ENCODE assay signal across 1 cellular context in the genomic region with DNA sequence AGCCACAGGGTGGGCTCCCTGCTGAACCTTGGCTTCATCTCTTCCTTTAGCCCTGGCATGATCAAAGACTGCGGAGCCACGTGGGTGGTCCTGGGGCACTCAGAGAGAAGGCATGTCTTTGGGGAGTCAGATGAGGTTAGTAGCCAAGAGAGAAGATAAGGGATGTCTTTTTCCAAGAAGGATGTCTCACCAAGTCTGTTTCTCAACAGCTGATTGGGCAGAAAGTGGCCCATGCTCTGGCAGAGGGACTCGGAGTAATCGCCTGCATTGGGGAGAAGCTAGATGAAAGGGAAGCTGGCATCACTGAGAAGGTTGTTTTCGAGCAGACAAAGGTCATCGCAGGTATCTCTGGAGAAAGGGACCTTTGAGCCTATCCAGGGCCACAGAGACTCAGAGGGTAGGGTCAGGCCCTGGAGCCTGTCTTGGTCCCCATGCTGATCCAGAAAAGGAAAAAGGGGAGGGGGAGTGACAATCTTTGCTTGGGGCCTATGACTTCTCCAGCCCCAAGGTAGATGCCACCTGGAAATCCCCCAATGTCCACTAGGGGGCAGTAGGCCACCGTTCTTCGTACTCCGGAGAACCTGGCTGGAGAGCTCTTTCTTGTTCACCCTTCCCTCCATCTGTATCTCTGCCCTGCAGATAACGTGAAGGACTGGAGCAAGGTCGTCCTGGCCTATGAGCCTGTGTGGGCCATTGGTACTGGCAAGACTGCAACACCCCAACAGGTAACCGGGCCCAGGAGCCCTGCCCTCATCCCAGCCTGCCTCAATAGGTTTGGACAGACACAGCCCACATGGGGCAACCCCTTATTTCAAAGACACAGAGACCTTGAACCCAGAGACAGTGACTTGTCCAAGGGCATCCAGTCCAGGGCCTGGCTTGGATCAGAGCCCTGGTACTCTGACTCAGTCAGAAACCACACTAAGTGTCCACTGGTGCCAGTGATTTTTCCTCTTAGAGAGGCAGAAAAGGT.
A peak's percentile ranks its signal among the peaks of the same experiment; 100 is the strongest.
TF ChIP-seq lines count a peak whose summit lies in the region.

No MANE protein-coding gene starts in this region.

TF ChIP-seq in H1, 55 proteins besides CTCF, POLR2A, EP300 and RAD21:
- TF ChIP-seq CREB1 (IDR thresholded peaks at IDR 0.05) (peak; percentile 32; the same call in 1 of the 2 replicates), SAP30 (IDR thresholded peaks at IDR 0.05; ENCODE audit: insufficient read depth, insufficient replicate concordance, low read length) (peak; percentile 6), RBBP5 (IDR thresholded peaks at IDR 0.05; ENCODE audit: borderline replicate concordance, low read depth, low read length) (no peak), SP1 (IDR thresholded peaks at IDR 0.05; ENCODE audit: low read depth, low read length) (no peak), SIN3A (conservative IDR thresholded peaks at IDR 0.05 in 1 of 2, IDR thresholded peaks at IDR 0.05 in 1 of 2; ENCODE audit: low read depth in 1 of 2, low read length in 2 of 2) (peak; percentile 54 to 78; a peak in 1 of 4 replicates), HDAC6 (IDR thresholded peaks at IDR 0.05; ENCODE audit: low read depth, low read length) (no peak), NRF1 (IDR thresholded peaks at IDR 0.05; ENCODE audit: low read depth, low read length) (no peak), TEAD4 (IDR thresholded peaks at IDR 0.05; ENCODE audit: low read depth, low read length) (peak; percentile 52; the same call in 1 of the 2 replicates), YY1 (IDR thresholded peaks at IDR 0.05; ENCODE audit: low read depth, low read length) (0 out of 2 replicates have a peak, but pooled peaks have one; percentile 39), SP2 (IDR thresholded peaks at IDR 0.05; ENCODE audit: low read length) (no peak)
- TF ChIP-seq, protein P1, sequence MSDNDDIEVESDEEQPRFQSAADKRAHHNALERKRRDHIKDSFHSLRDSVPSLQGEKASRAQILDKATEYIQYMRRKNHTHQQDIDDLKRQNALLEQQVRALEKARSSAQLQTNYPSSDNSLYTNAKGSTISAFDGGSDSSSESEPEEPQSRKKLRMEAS (IDR thresholded peaks at IDR 0.05): peak; percentile 40; the same call in 1 of the 2 replicates
